ENCODE assay signal across 12 cellular contexts in genomic region chr4:113540859-113541258, GRCh38.
DNase-seq lines count a peak whose midpoint lies in the region; ATAC-seq and TF ChIP-seq lines count a peak whose summit lies in the region.
"Had no signal": no experiment of that assay in that cellular context is flagged by ENCODE, and none has a peak within 500 bp of the region (broad histone marks: within the 10 kb centered on the region; RNA-seq: fewer than 3 reads in every experiment).

No MANE protein-coding gene starts in this region.

- H3K4me1 Mint-ChIP-seq in Calu3 (ENCODE audit: low read depth, unreplicated experiment), result no peaks in the 10 kb centered on the region

- H3K4me3 Mint-ChIP-seq in Calu3 (ENCODE audit: low read depth, unreplicated experiment), result no peak overlapping the region

- CTCF ChIA-PET in Panc1 (lab: Charles Lee) (no interaction called here), Calu3 (lab: Charles Lee) (no interaction called here)

- in situ Hi-C loops in Panc1 (cut with HindIII; ENCODE audit: low pct_unique_long_range_greater_than_20kb, low sequenced_read_pairs) (no loop called here), GM13976 (cut with MboI; ENCODE audit: low sequenced_read_pairs, unreplicated experiment) (loop anchor here (10.0 kb wide), 1 partner anchor 224 kb away; the partner anchor contains the start of gene CAMK2D)

- no peaks in the 10 kb centered on the region; the same call in 1 of the 2 replicates for H3K36me3 ChIP-seq in Panc1 (ENCODE audit: control insufficient read depth, insufficient read depth, low read length)
- H3K36me3 ChIP-seq: thoracic aorta had no signal

- BruUV-seq in Panc1 (replicated peaks; lab: Mats Ljungman, UMichigan), result no TSS peak
- BruUV-seq in Calu3 (replicated peaks; lab: Mats Ljungman, UMichigan), result no TSS peak

- H3K27ac ChIP-seq in Panc1 (ENCODE audit: low read length), result no peak overlapping the region

- no peak for TF ChIP-seq CTCF in Panc1 (IDR thresholded peaks at IDR 0.05)
- no peak for TF ChIP-seq CTCF in Calu3 (IDR thresholded peaks at IDR 0.05; ENCODE audit: unreplicated experiment)
- TF ChIP-seq CTCF in GM13976 (IDR thresholded peaks at IDR 0.05; ENCODE audit: borderline replicate concordance, control extremely low read depth, extremely low read depth, insufficient read depth, missing control alignments), result no peak

- H3K27ac Mint-ChIP-seq in Calu3 (ENCODE audit: unreplicated experiment), result no peak overlapping the region

- ATAC-seq in GM18870 (IDR thresholded peaks at IDR 0.05; ENCODE audit: unreplicated experiment) (peak; percentile 55), Panc1 (no peak), GM19467 (IDR thresholded peaks at IDR 0.05; ENCODE audit: unreplicated experiment) (no peak)

- no peaks in the 10 kb centered on the region for H3K36me3 Mint-ChIP-seq in Calu3 (ENCODE audit: insufficient read depth, unreplicated experiment)

- no peaks in the 10 kb centered on the region for H3K27me3 Mint-ChIP-seq in Calu3 (ENCODE audit: unreplicated experiment)

- H3K27me3 ChIP-seq in Panc1 (ENCODE audit: control insufficient read depth, insufficient read depth, low read length), result no peaks in the 10 kb centered on the region

- intact Hi-C loops in Panc1 (cut with micrococcal nuclease; ENCODE audit: unreplicated experiment) (no loop called here), Calu3 (cut with micrococcal nuclease; ENCODE audit: unreplicated experiment) (no loop called here)

- H3K9me3 Mint-ChIP-seq in Calu3 (ENCODE audit: low read depth, unreplicated experiment), result no peaks in the 10 kb centered on the region

- no peaks in the 10 kb centered on the region for H3K4me1 ChIP-seq in Panc1 (ENCODE audit: control insufficient read depth, insufficient read depth, low read length)

- DNase-seq in Panc1 (ENCODE audit: low read depth, low spot score), result peak; percentile 28
- peak; percentile 49 for DNase-seq in fibroblast of gingiva (ENCODE audit: low read depth)
- DNase-seq in stimulated activated CD4-positive, alpha-beta T cell treated with anti-CD3 and anti-CD28 coated beads, Interleukin-15, amount 100 ng/mL, for 48 hours (ENCODE audit: low read depth in 2 of 2), result peak; percentile 38 to 55
- DNase-seq in UCSD-AML1 (lab: John Stamatoyannopoulos, UW; ENCODE audit: unreplicated experiment), result no peak
- DNase-seq in Calu3, result no peak
- DNase-seq in GM13976 (ENCODE audit: low spot score), result no peak
- DNase-seq: DMS79; effector CD4-positive, alpha-beta T cell; islet precursor cell had no signal

- no peaks in the 10 kb centered on the region for H3K9me3 ChIP-seq in Panc1 (ENCODE audit: control insufficient read depth, insufficient read depth, low read depth, low read length)
- H3K9me3 ChIP-seq: thoracic aorta had no signal

- no peak overlapping the region for H3K4me3 ChIP-seq in Panc1 (ENCODE audit: low read depth in 2 of 2, low read length in 2 of 2)
- H3K4me3 ChIP-seq: thoracic aorta had no signal

- POLR2A ChIA-PET in Panc1 (lab: Charles Lee), result no interaction called here

Comparison
In these comparisons a context has a peak if more than half of its experiments do, and no peak if none do; other contexts are left out.
1. DNase-seq: peak in Panc1 (single experiment), fibroblast of gingiva (single experiment) and stimulated activated CD4-positive, alpha-beta T cell treated with anti-CD3 and anti-CD28 coated beads, Interleukin-15, amount 100 ng/mL, for 48 hours (2 of 2); none in UCSD-AML1 (single experiment), Calu3 (single experiment) and GM13976 (single experiment).